Comparison of ENCODE assay signal across 10 cellular contexts in the genomic region with DNA sequence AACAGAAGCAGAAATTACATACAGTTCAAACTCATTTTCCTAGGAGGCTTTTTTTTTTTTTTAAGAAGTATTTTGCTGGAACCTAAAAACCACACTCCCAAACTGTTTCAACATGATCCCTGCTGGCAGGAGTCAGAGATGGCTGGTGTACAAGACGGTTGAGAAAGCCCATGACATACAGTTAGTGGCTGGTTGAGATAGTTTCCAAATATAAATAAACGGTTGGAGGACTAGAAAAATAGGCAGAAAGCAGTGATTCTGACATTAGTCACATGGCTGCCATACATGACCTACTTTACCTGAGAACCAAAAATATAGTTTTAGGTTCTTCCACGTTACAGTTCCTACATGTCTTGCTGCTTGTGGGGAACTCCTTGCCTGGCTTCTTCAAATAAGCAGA. TPM values are rescaled to one million over a fixed set of nuclear protein-coding genes. Genes with fewer than 3 reads are reported as not detected.
DNase-seq lines count a peak whose midpoint lies in the region; ATAC-seq, FAIRE-seq and TF ChIP-seq lines count a peak whose summit lies in the region.
"Had no signal": no experiment of that assay in that cellular context is flagged by ENCODE, and none has a peak within 500 bp of the region (broad histone marks: within the 10 kb centered on the region; RNA-seq: fewer than 3 reads in every experiment).

No MANE protein-coding gene starts in this region.

- H3K4me3 ChIP-seq in astrocyte of the spinal cord (ENCODE audit: low read depth, low read length) (no peak overlapping the region), left lung (no peak overlapping the region), aorta (ENCODE audit: low read length in 2 of 2) (no peak overlapping the region)

- H3K4me1 ChIP-seq in left lung (peaks cover 16 to 17% of the 10 kb centered on the region in 2 donors), aorta (ENCODE audit: control insufficient read depth in 1 of 2, insufficient read depth in 2 of 2, low read length in 2 of 2) (no peaks in the 10 kb centered on the region)

- in situ Hi-C loops in astrocyte of the spinal cord (cut with HindIII; ENCODE audit: low sequenced_read_pairs): no loop called here

- FAIRE-seq in HTR-8/SVneo (lab: Jason Lieb, UNC): no peak

- intact Hi-C loops in left lung (cut with DNase I) (loop anchor here in 1 of 2 donors (10.0 kb wide), 1 partner anchor 401 kb away; no protein-coding TSS in a partner anchor), aorta (cut with DNase I) (loop anchor here (5.0 to 10.0 kb wide), 4 partner anchors 53 to 251 kb away; a partner anchor contains a TSS)

- peak; percentile 22 for ATAC-seq in left lung
- ATAC-seq in aorta (ENCODE audit: low FRiP score): peak; percentile 70
- no peak for ATAC-seq in HG03521 (IDR thresholded peaks at IDR 0.05; ENCODE audit: unreplicated experiment)
- ATAC-seq: WTC11 had no signal

- DNase-seq in astrocyte of the spinal cord (ENCODE audit: low read depth, low spot score) (peak; percentile 85), left lung (peak in 1 of 2 donors; percentile 47), aorta (peak in 1 of 2 donors; percentile 67), HTR-8/SVneo (ENCODE audit: insufficient read length, low spot score) (no peak), mesenteric fat pad (ENCODE audit: low spot score) (no peak)
- DNase-seq: activated naive CD4-positive, alpha-beta T cell; NCI-H774 had no signal

- H3K9me3 ChIP-seq in left lung (no peaks in the 10 kb centered on the region), aorta (ENCODE audit: control insufficient read depth, low read length) (no peaks in the 10 kb centered on the region)

- H3K27me3 ChIP-seq in left lung (no peaks in the 10 kb centered on the region), aorta (ENCODE audit: control insufficient read depth in 1 of 2, insufficient read depth in 2 of 2, low read length in 1 of 2) (no peaks in the 10 kb centered on the region)

- H3K36me3 ChIP-seq in left lung: no peaks in the 10 kb centered on the region
- H3K36me3 ChIP-seq in aorta (ENCODE audit: control insufficient read depth in 1 of 2, insufficient read depth in 2 of 2, low read length in 1 of 2): no peaks in the 10 kb centered on the region

- H3K27ac ChIP-seq in left lung (peak overlapping the region; percentile 34 to 65), aorta (ENCODE audit: low read depth in 1 of 2, low read length in 2 of 2) (no peak overlapping the region)

- WGBS in aorta, 2 donors: 12 to 13% methylated on average over 3 of the region's 3 CpGs

- TF ChIP-seq CTCF in LNCAP (IDR thresholded peaks at IDR 0.05) (peak; percentile 41), astrocyte of the spinal cord (IDR thresholded peaks at IDR 0.05; ENCODE audit: low read depth, low read length) (peak; percentile 8), left lung (IDR thresholded peaks at IDR 0.05) (no peak)

RNA-seq across cellular contexts. Expression of a gene that starts 31.7 kb away (rescaled TPM):
- total RNA-seq in left lung (10 to 100 TPM; 22.9 to 45.9 TPM), aorta (10 to 100 TPM; 45.6 to 51.5 TPM), mesenteric fat pad (46.9 TPM)
- polyA plus RNA-seq in aorta: 10 to 100 TPM; 30.1 to 53.0 TPM

Comparison
In these comparisons a context has a peak if more than half of its experiments do, and no peak if none do; other contexts are left out.
1. CTCF ChIP-seq: peak in LNCAP (single experiment) and astrocyte of the spinal cord (single experiment); none in left lung (0 of 2).
2. H3K27ac ChIP-seq: peak in left lung (2 of 2); none in aorta (0 of 2).